Comparison of ENCODE assay signal across 1 cellular context in genomic region chr4:11821774-11822430, GRCh38.
TF ChIP-seq lines count a peak whose summit lies in the region.

No MANE protein-coding gene starts in this region.

TF ChIP-seq in GM23338, 12 proteins besides CTCF, POLR2A, EP300 and RAD21 (continued from another document):
- TF ChIP-seq ZNF462 (CRISPR knock-in tag; IDR thresholded peaks at IDR 0.05): peak; percentile 46; the same call in 1 of the 2 replicates
TF ChIP-seq in GM23338: peak in this region for 1.
